24 cellular contexts compared by ENCODE assay signal in genomic region chr6:106782524-106783265, GRCh38.
A peak's percentile ranks its signal among the peaks of the same experiment; 100 is the strongest.
DNase-seq lines count a peak whose midpoint lies in the region; ATAC-seq and TF ChIP-seq lines count a peak whose summit lies in the region.
"Had no signal": no experiment of that assay in that cellular context is flagged by ENCODE, and none has a peak within 500 bp of the region (broad histone marks: within the 10 kb centered on the region; RNA-seq: fewer than 3 reads in every experiment).

No MANE protein-coding gene starts in this region.

- H3K4me1 ChIP-seq in RWPE2 (ENCODE audit: insufficient read depth, poor library complexity, severe bottlenecking), result peaks cover 13% of the 10 kb centered on the region
- no peaks in the 10 kb centered on the region for H3K4me1 ChIP-seq in right cardiac atrium (ENCODE audit: control insufficient read depth, insufficient read depth, low read length)
- H3K4me1 ChIP-seq: testis, vagina had no signal

- H3K9me3 ChIP-seq in RWPE2 (ENCODE audit: severe bottlenecking) (no peaks in the 10 kb centered on the region), right cardiac atrium (ENCODE audit: control insufficient read depth, low read length) (no peaks in the 10 kb centered on the region)
- H3K9me3 ChIP-seq: testis, vagina had no signal

- H3K27me3 Mint-ChIP-seq in nephron (ENCODE audit: low read depth), result peaks cover 34% of the 10 kb centered on the region
- H3K27me3 Mint-ChIP-seq in activated naive CD8-positive, alpha-beta T cell treated with anti-CD3 and anti-CD28 coated beads for 36 hours, result peaks cover 16% of the 10 kb centered on the region

- no peak overlapping the region for H3K4me3 ChIP-seq in RWPE2 (ENCODE audit: severe bottlenecking)
- no peak overlapping the region for H3K4me3 ChIP-seq in right cardiac atrium (ENCODE audit: low read length)
- H3K4me3 ChIP-seq: GM23248, SK-N-MC, testis, vagina had no signal

- peak overlapping the region in 2 of 3 experiments; percentile 69 to 80 for H3K27ac Mint-ChIP-seq in nephron
- no peak overlapping the region for H3K27ac Mint-ChIP-seq in activated naive CD8-positive, alpha-beta T cell treated with anti-CD3 and anti-CD28 coated beads for 36 hours
- H3K27ac Mint-ChIP-seq: activated CD8-positive, alpha-beta T cell treated with anti-CD3 and anti-CD28 coated beads, Interleukin-2, amount 10 ng/mL, durations not matched to agents 7 days and 5 days; CD4-positive, CD25-positive, alpha-beta regulatory T cell; dendritic cell treated with granulocyte-macrophage colony-stimulating factor and Interleukin-4, amounts not matched to agents 40 ng/mL and 50 ng/mL, for 4 days; naive thymus-derived CD8-positive, alpha-beta T cell; stimulated activated naive B cell treated with anti-CD40 and anti-IgM and Interleukin-4, amounts not matched to agents 10 μg/mL and 1 μg/mL and 100 μg/mL, for 72 hours had no signal

- H3K27me3 ChIP-seq in RWPE2 (ENCODE audit: insufficient read depth, poor library complexity, severe bottlenecking) (no peaks in the 10 kb centered on the region), right cardiac atrium (ENCODE audit: control insufficient read depth, insufficient read depth) (no peaks in the 10 kb centered on the region)
- H3K27me3 ChIP-seq: testis, vagina had no signal

- ATAC-seq in RWPE2 (ENCODE audit: low read depth) (no peak), right cardiac atrium (peak; percentile 38 to 74)
- ATAC-seq: activated CD8-positive, alpha-beta T cell treated with anti-CD3 and anti-CD28 coated beads, Interleukin-2, amount 10 ng/mL, durations not matched to agents 7 days and 5 days; naive thymus-derived CD8-positive, alpha-beta T cell; stimulated activated naive B cell treated with anti-CD40 and anti-IgM and Interleukin-4, amounts not matched to agents 10 μg/mL and 1 μg/mL and 100 μg/mL, for 72 hours had no signal

- no peaks in the 10 kb centered on the region for H3K36me3 ChIP-seq in RWPE2 (ENCODE audit: low read depth)
- H3K36me3 ChIP-seq: vagina had no signal

- peak overlapping the region in 1 of 3 experiments; percentile 15 for H3K4me3 Mint-ChIP-seq in nephron
- H3K4me3 Mint-ChIP-seq in activated naive CD8-positive, alpha-beta T cell treated with anti-CD3 and anti-CD28 coated beads for 36 hours, result no peak overlapping the region
- H3K4me3 Mint-ChIP-seq: activated CD8-positive, alpha-beta T cell treated with anti-CD3 and anti-CD28 coated beads, Interleukin-2, amount 10 ng/mL, durations not matched to agents 7 days and 5 days; CD4-positive, CD25-positive, alpha-beta regulatory T cell; dendritic cell treated with granulocyte-macrophage colony-stimulating factor and Interleukin-4, amounts not matched to agents 40 ng/mL and 50 ng/mL, for 4 days; naive thymus-derived CD8-positive, alpha-beta T cell; stimulated activated naive B cell treated with anti-CD40 and anti-IgM and Interleukin-4, amounts not matched to agents 10 μg/mL and 1 μg/mL and 100 μg/mL, for 72 hours had no signal

- intact Hi-C loops in right cardiac atrium (cut with DNase I), result no loop called here

- peaks cover 26% of the 10 kb centered on the region for H3K9me3 Mint-ChIP-seq in nephron
- peaks cover 8% of the 10 kb centered on the region for H3K9me3 Mint-ChIP-seq in activated naive CD8-positive, alpha-beta T cell treated with anti-CD3 and anti-CD28 coated beads for 36 hours

- peak overlapping the region; percentile 48 for H3K27ac ChIP-seq in RWPE2 (ENCODE audit: poor library complexity, severe bottlenecking)
- H3K27ac ChIP-seq in right cardiac atrium (ENCODE audit: low read length), result no peak overlapping the region
- H3K27ac ChIP-seq: GM23248, HL-60, SK-N-MC, testis, vagina had no signal

- WGBS in right cardiac atrium, result 30% methylated on average over 14 of the region's 14 CpGs

- TF ChIP-seq CTCF in RWPE2 (IDR thresholded peaks at IDR 0.05; ENCODE audit: poor library complexity, severe bottlenecking), result no peak
- no peak for TF ChIP-seq CTCF in nephron (IDR thresholded peaks at IDR 0.05; ENCODE audit: unreplicated experiment in 3 of 3)

- peaks cover 40% of the 10 kb centered on the region for H3K36me3 Mint-ChIP-seq in nephron (ENCODE audit: low read depth)
- no peaks in the 10 kb centered on the region for H3K36me3 Mint-ChIP-seq in activated naive CD8-positive, alpha-beta T cell treated with anti-CD3 and anti-CD28 coated beads for 36 hours
- H3K36me3 Mint-ChIP-seq: CD4-positive, CD25-positive, alpha-beta regulatory T cell had no signal

- peaks cover 3% of the 10 kb centered on the region for H3K4me1 Mint-ChIP-seq in nephron
- no peaks in the 10 kb centered on the region for H3K4me1 Mint-ChIP-seq in activated naive CD8-positive, alpha-beta T cell treated with anti-CD3 and anti-CD28 coated beads for 36 hours
- H3K4me1 Mint-ChIP-seq: CD4-positive, CD25-positive, alpha-beta regulatory T cell; naive thymus-derived CD8-positive, alpha-beta T cell had no signal

- peak; percentile 49 for DNase-seq in ELF-1 (ENCODE audit: low read depth, low spot score)
- no peak for DNase-seq in RWPE2 (ENCODE audit: low spot score)
- no peak for DNase-seq in right cardiac atrium
- no peak for DNase-seq in C1 segment of cervical spinal cord (lab: John Stamatoyannopoulos, UW)
- DNase-seq in activated naive CD8-positive, alpha-beta T cell treated with anti-CD3 and anti-CD28 coated beads for 36 hours, result no peak
- DNase-seq in NCI-H2171 (lab: John Stamatoyannopoulos, UW), result no peak
- DNase-seq: activated CD4-positive, CD25-positive, alpha-beta regulatory T cell; activated CD8-positive, alpha-beta T cell treated with anti-CD3 and anti-CD28 coated beads, Interleukin-2, amount 10 ng/mL, durations not matched to agents 7 days and 5 days; activated T-cell treated with anti-CD3 and anti-CD28 coated beads, Interleukin-2, amount 50 U/mL, for 1 hour; caudate nucleus; CD4-positive, CD25-positive, alpha-beta regulatory T cell; GM23248; mesendoderm; naive thymus-derived CD8-positive, alpha-beta T cell; NCI-H1417 treated with DMSO at 0.1 percent for 48 hours; NCI-H510A; stimulated activated naive B cell treated with anti-CD40 and anti-IgM and Interleukin-4, amounts not matched to agents 10 μg/mL and 1 μg/mL and 100 μg/mL, for 72 hours; T-helper 9 cell; testis had no signal
